In the genomic region with DNA sequence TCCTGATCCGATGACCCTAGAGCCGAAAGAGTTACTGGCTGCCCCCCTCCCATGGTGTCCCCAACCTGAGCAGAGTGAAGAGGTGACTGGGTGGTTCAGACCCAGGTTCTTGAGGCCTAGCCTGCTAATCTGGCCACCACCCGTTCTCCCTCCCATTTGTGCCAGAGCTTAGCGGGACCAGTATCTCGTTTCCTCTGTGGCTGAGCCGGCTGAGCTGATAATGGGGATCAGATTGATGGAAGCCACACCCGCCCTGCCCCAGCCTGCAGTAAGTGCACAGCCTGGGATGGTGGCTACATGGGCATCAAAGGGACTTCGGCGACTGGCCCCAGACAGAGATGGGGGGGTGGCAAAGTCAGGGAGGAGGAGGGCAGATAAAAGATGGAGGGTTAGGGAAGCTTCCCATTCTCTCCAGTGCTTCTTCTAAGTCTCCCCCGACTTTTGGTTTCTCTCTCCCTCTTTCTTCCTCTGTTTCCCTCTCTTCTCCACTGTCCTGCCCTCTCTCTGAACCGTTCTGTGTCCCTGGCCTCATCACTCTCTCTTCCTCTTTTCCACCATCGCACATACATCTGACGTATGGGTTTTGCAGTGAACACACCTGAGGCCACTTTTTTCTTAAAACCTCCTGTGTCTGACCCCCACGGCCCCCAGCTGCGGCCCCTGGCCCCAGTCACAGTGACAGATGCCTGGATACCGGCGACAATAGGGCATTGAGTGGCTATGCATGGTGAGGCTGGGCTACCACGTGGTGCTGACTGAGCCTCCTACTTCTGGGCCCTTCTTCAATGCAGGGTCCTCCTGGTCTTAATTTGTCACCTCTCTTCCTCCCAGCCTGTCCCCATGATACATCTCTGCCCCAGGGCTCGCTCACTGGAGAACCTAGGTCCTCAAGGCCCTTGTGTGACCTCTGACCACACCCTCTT, we compare ENCODE assay signal across 16 cellular contexts. TPM values are rescaled to one million over a fixed set of nuclear protein-coding genes. Genes with fewer than 3 reads are reported as not detected.
DNase-seq lines count a peak whose midpoint lies in the region; FAIRE-seq and TF ChIP-seq lines count a peak whose summit lies in the region.
"Had no signal": no experiment of that assay in that cellular context is flagged by ENCODE, and none has a peak within 500 bp of the region (broad histone marks: within the 10 kb centered on the region; RNA-seq: fewer than 3 reads in every experiment).

No MANE protein-coding gene starts in this region.

- TF ChIP-seq CTCF in vagina (IDR thresholded peaks at IDR 0.05) = no peak

- peak overlapping the region; percentile 81 for H2BK12ac ChIP-seq in neuronal stem cell (ENCODE audit: low read length)

- H3K27me3 ChIP-seq in neuronal stem cell (ENCODE audit: control insufficient read depth in 3 of 3, insufficient read depth in 3 of 3, low read depth in 1 of 3, low read length in 3 of 3) (peaks cover 0 to 41% (median 16%) of the 10 kb centered on the region in 3 experiments), vagina (no peaks in the 10 kb centered on the region)

- H3K4ac ChIP-seq in neuronal stem cell (ENCODE audit: low read length) = no peak overlapping the region

- TF ChIP-seq POLR2A in GM12891 (IDR thresholded peaks at IDR 0.05; ENCODE audit: low read depth, low read length) (no peak), vagina (IDR thresholded peaks at IDR 0.05) (no peak)

- peak overlapping the region; percentile 71 for H2AK5ac ChIP-seq in neuronal stem cell (ENCODE audit: low read depth, low read length)

- no peak overlapping the region for H2BK5ac ChIP-seq in neuronal stem cell (ENCODE audit: low read length)

- FAIRE-seq in GM12891 (lab: Jason Lieb, UNC) = no peak

- no peak overlapping the region for H3K14ac ChIP-seq in neuronal stem cell (ENCODE audit: low read length)

- no peak for DNase-seq in GM12891 (ENCODE audit: insufficient read length, low spot score)
- peak; percentile 71 for DNase-seq in NCI-H82 treated with DMSO at 0.1 percent for 48 hours (lab: John Stamatoyannopoulos, UW; ENCODE audit: unreplicated experiment)
- peak; percentile 41 for DNase-seq in ecto neural progenitor cell (ENCODE audit: low spot score)
- DNase-seq in neuronal stem cell (ENCODE audit: low spot score) = no peak
- no peak for DNase-seq in activated T-cell treated with anti-CD3 and anti-CD28 coated beads, Interleukin-2, amount 50 U/mL, for 48 hours
- DNase-seq in activated CD4-positive, alpha-beta T cell treated with anti-CD3 and anti-CD28 coated beads for 48 hours = no peak
- DNase-seq in vagina (ENCODE audit: extremely low spot score in 2 of 2) = no peak
- DNase-seq: activated CD4-positive, alpha-beta T cell treated with anti-CD3 and anti-CD28 coated beads, Interleukin-2, amount 50 U/mL, for 1 hour; CD4-positive, alpha-beta T cell; effector CD8-positive, alpha-beta T cell; GM23248; immature natural killer cell; NCI-H2107; stimulated activated CD4-positive, alpha-beta T cell treated with anti-CD3 and anti-CD28 coated beads, Interleukin-4, amount 100 ng/mL, for 24 hours; stimulated activated naive CD4-positive, alpha-beta T cell treated with Interleukin-2 at 50 U/mL for 16 hours had no signal

- H3K27ac ChIP-seq in neuronal stem cell (replicated peaks; ENCODE audit: low read length) (no peak overlapping the region), vagina (no peak overlapping the region)
- H3K27ac ChIP-seq: GM23248 had no signal

- H2BK120ac ChIP-seq in neuronal stem cell (ENCODE audit: low read depth, low read length) = no peak overlapping the region

- no peak overlapping the region for H4K91ac ChIP-seq in neuronal stem cell (ENCODE audit: low read depth, low read length, poor library complexity)

- H3K4me1 ChIP-seq in neuronal stem cell (ENCODE audit: control insufficient read depth in 2 of 2, insufficient read depth in 1 of 2, low read depth in 1 of 2, low read length in 2 of 2) (peaks cover 0 to 5% of the 10 kb centered on the region in 2 donors), vagina (peaks cover 37% of the 10 kb centered on the region)

- H3K4me2 ChIP-seq in neuronal stem cell (ENCODE audit: insufficient read depth, low read length, poor library complexity, severe bottlenecking) = no peak overlapping the region

- WGBS in neuronal stem cell (ENCODE audit: extremely low coverage in 2 of 2, insufficient read length in 2 of 2, insufficient replicate concordance in 1 of 2), 2 donors = no CpG with 5 or more reads among the region's 19 CpGs

- no peak overlapping the region for H2AFZ ChIP-seq in neuronal stem cell (ENCODE audit: low read length)
- H2AFZ ChIP-seq: GM23248 had no signal

- intact Hi-C loops in vagina (cut with DNase I) = no loop called here

- no peak overlapping the region for H3K18ac ChIP-seq in neuronal stem cell (ENCODE audit: low read length)

- H3K9ac ChIP-seq in neuronal stem cell (ENCODE audit: low read depth, low read length, poor library complexity) = peak overlapping the region; percentile 13
- H3K9ac ChIP-seq: GM23248 had no signal

- no peaks in the 10 kb centered on the region for H3K79me1 ChIP-seq in neuronal stem cell (ENCODE audit: low read depth, low read length)

- H3K4me3 ChIP-seq in neuronal stem cell (ENCODE audit: low read length in 2 of 2) = peak overlapping the region; percentile 15 to 90
- H3K4me3 ChIP-seq in vagina = no peak overlapping the region
- H3K4me3 ChIP-seq: GM23248 had no signal

- H3K36me3 ChIP-seq in neuronal stem cell (replicated peaks in 1 of 2; ENCODE audit: control insufficient read depth in 2 of 2, insufficient read depth in 2 of 2, low read length in 2 of 2) (peaks cover 0 to 55% of the 10 kb centered on the region in 2 donors), vagina (peaks cover 0 to 1% of the 10 kb centered on the region in 2 donors)

- peak overlapping the region; percentile 65 for H2BK15ac ChIP-seq in neuronal stem cell (ENCODE audit: low read length)

- no peak overlapping the region for H3K23ac ChIP-seq in neuronal stem cell (ENCODE audit: low read depth, low read length, poor library complexity)

- no peak overlapping the region for H4K8ac ChIP-seq in neuronal stem cell (ENCODE audit: low read depth, low read length)

- H3K9me3 ChIP-seq in neuronal stem cell (replicated peaks in 1 of 2; ENCODE audit: control insufficient read depth in 2 of 2, insufficient read depth in 1 of 2, low read depth in 1 of 2, low read length in 2 of 2) = peaks cover 0 to 4% of the 10 kb centered on the region in 2 donors
- no peaks in the 10 kb centered on the region for H3K9me3 ChIP-seq in vagina

TF ChIP-seq in GM12891, 5 proteins besides CTCF, POLR2A, EP300 and RAD21:
- TF ChIP-seq POLR2AphosphoS5 (IDR thresholded peaks at IDR 0.05; ENCODE audit: low read depth, low read length) = no peak
- TF ChIP-seq SPI1 (IDR thresholded peaks at IDR 0.05; ENCODE audit: low read depth, low read length) = peak; percentile 83

RNA-seq across cellular contexts. Expression of a gene that starts 2.4 kb away (rescaled TPM):
- polyA plus RNA-seq in GM12891 (2012; ENCODE audit: low read depth, missing spikeins) = 0.26 TPM
- polyA plus RNA-seq in neuronal stem cell (2013, experiment 1 of 2) = 0.98 TPM
- polyA plus RNA-seq in neuronal stem cell (2013, experiment 2 of 2) = 0.86 TPM
- total RNA-seq in vagina = 1.2 TPM
- total RNA-seq: GM23248, right cardiac atrium had no signal
- polyA plus RNA-seq: GM23248, immature natural killer cell had no signal

RNA-seq across cellular contexts. Expression of a gene that starts 27.2 kb away (rescaled TPM):
- 6.6 TPM for polyA plus RNA-seq in GM12891 (2012; ENCODE audit: low read depth, missing spikeins)
- polyA plus RNA-seq in neuronal stem cell (2013, experiment 1 of 2) = 8.3 TPM
- 7.7 TPM for polyA plus RNA-seq in neuronal stem cell (2013, experiment 2 of 2)
- 12.5 TPM for total RNA-seq in vagina

RNA-seq across cellular contexts. Expression of a gene that starts 43.0 kb away (rescaled TPM):
- polyA plus RNA-seq in GM12891 (2012; ENCODE audit: low read depth, missing spikeins) = 168 TPM
- 199 TPM for polyA plus RNA-seq in neuronal stem cell (2013, experiment 1 of 2)
- polyA plus RNA-seq in neuronal stem cell (2013, experiment 2 of 2) = 201 TPM
- 79.1 TPM for total RNA-seq in vagina

RNA-seq across cellular contexts. Expression of a gene that starts 43.5 kb away (rescaled TPM):
- polyA plus RNA-seq in GM12891 (2012; ENCODE audit: low read depth, missing spikeins) = 0.23 TPM
- polyA plus RNA-seq in neuronal stem cell (2013, experiment 1 of 2) = 0.91 TPM
- polyA plus RNA-seq in neuronal stem cell (2013, experiment 2 of 2) = 1.2 TPM
- total RNA-seq in vagina = not detected
- total RNA-seq: CD4-positive, alpha-beta T cell had no signal
- polyA plus RNA-seq: immature natural killer cell had no signal

RNA-seq across cellular contexts. Expression of a gene that starts 50.5 kb away (rescaled TPM):
- polyA plus RNA-seq in GM12891 (2012; ENCODE audit: low read depth, missing spikeins) = 27.1 TPM
- 30.6 TPM for polyA plus RNA-seq in neuronal stem cell (2013, experiment 1 of 2)
- 28.7 TPM for polyA plus RNA-seq in neuronal stem cell (2013, experiment 2 of 2)
- 49.6 TPM for total RNA-seq in vagina

Comparison
In these comparisons a context has a peak if more than half of its experiments do, and no peak if none do; other contexts are left out.
1. DNase-seq: peak in NCI-H82 treated with DMSO at 0.1 percent for 48 hours (single experiment) and ecto neural progenitor cell (single experiment); none in GM12891 (single experiment), neuronal stem cell (single experiment), activated T-cell treated with anti-CD3 and anti-CD28 coated beads, Interleukin-2, amount 50 U/mL, for 48 hours (0 of 2), activated CD4-positive, alpha-beta T cell treated with anti-CD3 and anti-CD28 coated beads for 48 hours (single experiment) and vagina (0 of 2).
2. H3K4me3 ChIP-seq: peak in neuronal stem cell (2 of 2); none in vagina (0 of 2).